23 cellular contexts compared by ENCODE assay signal in the genomic region with DNA sequence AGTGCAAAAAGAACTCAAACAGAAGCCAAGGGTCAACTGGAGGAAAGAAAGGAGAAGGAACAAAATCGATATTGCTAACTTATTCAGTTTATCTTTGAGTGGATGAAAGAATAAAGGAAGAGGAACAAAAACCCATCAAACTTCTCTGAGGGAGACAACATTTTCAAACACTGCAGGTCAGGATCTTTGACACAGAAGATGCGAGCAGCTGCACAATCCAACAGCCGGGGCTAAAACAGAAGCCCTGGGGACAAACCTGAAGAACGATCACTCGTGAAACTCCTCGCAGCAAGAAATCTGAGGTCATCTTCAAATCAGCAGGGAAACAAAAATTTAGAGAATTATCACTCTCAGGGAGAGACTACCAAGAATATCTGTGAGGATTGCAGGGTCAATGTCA. TPM values are rescaled to one million over a fixed set of nuclear protein-coding genes. Genes with fewer than 3 reads are reported as not detected.
DNase-seq lines count a peak whose midpoint lies in the region; ATAC-seq and TF ChIP-seq lines count a peak whose summit lies in the region.
"Had no signal": no experiment of that assay in that cellular context is flagged by ENCODE, and none has a peak within 500 bp of the region (broad histone marks: within the 10 kb centered on the region; RNA-seq: fewer than 3 reads in every experiment).

No MANE protein-coding gene starts in this region.

- H3K4me1 Mint-ChIP-seq in activated naive CD4-positive, alpha-beta T cell treated with anti-CD3 and anti-CD28 coated beads, Interleukin-2, amount 50 U/mL, for 24 hours, result peaks cover 27% of the 10 kb centered on the region
- H3K4me1 Mint-ChIP-seq in effector memory CD8-positive, alpha-beta T cell (ENCODE audit: low read depth in 2 of 2), result peaks cover 12 to 16% of the 10 kb centered on the region in 2 donors
- H3K4me1 Mint-ChIP-seq in stimulated activated memory B cell treated with anti-CD40 and anti-IgM and Interleukin-4, amounts not matched to agents 10 μg/mL and 1 μg/mL and 100 μg/mL, for 72 hours, result peaks cover 97% of the 10 kb centered on the region

- no peaks in the 10 kb centered on the region for H3K36me3 ChIP-seq in upper lobe of left lung
- H3K36me3 ChIP-seq: uterus had no signal

- 73 to 79% methylated on average over 6 of the region's 6 CpGs for WGBS in upper lobe of left lung, 2 donors

- no peaks in the 10 kb centered on the region for H3K27me3 ChIP-seq in upper lobe of left lung
- H3K27me3 ChIP-seq: body of pancreas, uterus had no signal

- H3K27ac Mint-ChIP-seq in activated naive CD4-positive, alpha-beta T cell treated with anti-CD3 and anti-CD28 coated beads, Interleukin-2, amount 50 U/mL, for 24 hours, result peak overlapping the region; percentile 85
- peak overlapping the region; percentile 31 to 61 for H3K27ac Mint-ChIP-seq in effector memory CD8-positive, alpha-beta T cell
- H3K27ac Mint-ChIP-seq in stimulated activated memory B cell treated with anti-CD40 and anti-IgM and Interleukin-4, amounts not matched to agents 10 μg/mL and 1 μg/mL and 100 μg/mL, for 72 hours, result peak overlapping the region; percentile 94
- H3K27ac Mint-ChIP-seq: activated CD4-positive, alpha-beta memory T cell treated with anti-CD3 and anti-CD28 coated beads for 36 hours; activated naive CD4-positive, alpha-beta T cell treated with anti-CD3 and anti-CD28 coated beads, Interleukin-2, amount 50 U/mL, for 72 hours; nephron; progenitor cell of endocrine pancreas; T-helper 1 cell treated with Interleukin-12 subunit alpha and Interleukin-12 subunit beta and Interleukin-4 antibody, amounts not matched to agents 30 μg/mL and 1 μg/mL, for 36 hours had no signal

- peaks cover 4% of the 10 kb centered on the region for H3K36me3 Mint-ChIP-seq in activated naive CD4-positive, alpha-beta T cell treated with anti-CD3 and anti-CD28 coated beads, Interleukin-2, amount 50 U/mL, for 24 hours
- no peaks in the 10 kb centered on the region for H3K36me3 Mint-ChIP-seq in effector memory CD8-positive, alpha-beta T cell (ENCODE audit: insufficient read depth)
- H3K36me3 Mint-ChIP-seq in stimulated activated memory B cell treated with anti-CD40 and anti-IgM and Interleukin-4, amounts not matched to agents 10 μg/mL and 1 μg/mL and 100 μg/mL, for 72 hours, result peaks cover 26% of the 10 kb centered on the region

- TF ChIP-seq CTCF in upper lobe of left lung (IDR thresholded peaks at IDR 0.05), result no peak

- H3K27me3 Mint-ChIP-seq in activated naive CD4-positive, alpha-beta T cell treated with anti-CD3 and anti-CD28 coated beads, Interleukin-2, amount 50 U/mL, for 24 hours, result no peaks in the 10 kb centered on the region
- no peaks in the 10 kb centered on the region for H3K27me3 Mint-ChIP-seq in effector memory CD8-positive, alpha-beta T cell
- no peaks in the 10 kb centered on the region for H3K27me3 Mint-ChIP-seq in stimulated activated memory B cell treated with anti-CD40 and anti-IgM and Interleukin-4, amounts not matched to agents 10 μg/mL and 1 μg/mL and 100 μg/mL, for 72 hours
- H3K27me3 Mint-ChIP-seq: activated CD4-positive, alpha-beta memory T cell treated with anti-CD3 and anti-CD28 coated beads for 36 hours; progenitor cell of endocrine pancreas had no signal

- H3K27ac ChIP-seq in upper lobe of left lung, result no peak overlapping the region
- H3K27ac ChIP-seq: body of pancreas, HL-60, uterus had no signal

- H3K4me3 Mint-ChIP-seq in activated naive CD4-positive, alpha-beta T cell treated with anti-CD3 and anti-CD28 coated beads, Interleukin-2, amount 50 U/mL, for 24 hours, result no peak overlapping the region
- no peak overlapping the region for H3K4me3 Mint-ChIP-seq in effector memory CD8-positive, alpha-beta T cell
- H3K4me3 Mint-ChIP-seq in stimulated activated memory B cell treated with anti-CD40 and anti-IgM and Interleukin-4, amounts not matched to agents 10 μg/mL and 1 μg/mL and 100 μg/mL, for 72 hours, result peak overlapping the region; percentile 74
- H3K4me3 Mint-ChIP-seq: activated CD4-positive, alpha-beta memory T cell treated with anti-CD3 and anti-CD28 coated beads for 36 hours; nephron; T-helper 1 cell treated with Interleukin-12 subunit alpha and Interleukin-12 subunit beta and Interleukin-4 antibody, amounts not matched to agents 30 μg/mL and 1 μg/mL, for 36 hours had no signal

- no peak for DNase-seq in activated naive CD4-positive, alpha-beta T cell treated with Interleukin-2 at 50 U/mL for 16 hours
- DNase-seq in NCI-H2227 treated with DMSO at 0.1 percent for 48 hours (lab: John Stamatoyannopoulos, UW), result peak; percentile 59
- DNase-seq in effector memory CD8-positive, alpha-beta T cell, result no peak
- DNase-seq in head of caudate nucleus, result no peak
- no peak for DNase-seq in upper lobe of left lung
- DNase-seq in stimulated activated CD4-positive, alpha-beta T cell treated with anti-CD3 and anti-CD28 coated beads, Interleukin-12 subunit alpha, Interleukin-12 subunit beta, amount 100 ng/mL, for 4 hours, result no peak
- DNase-seq: body of pancreas; left colon; NCI-H1436 treated with DMSO at 0.1 percent for 48 hours; NCI-H2171; NCI-H748 treated with DMSO at 0.1 percent for 48 hours; SIG-M5; small intestine; stimulated activated CD4-positive, alpha-beta T cell treated with anti-CD3 and anti-CD28 coated beads, Interleukin-4, amount 100 ng/mL, for 24 hours; uterus had no signal

- H3K4me1 ChIP-seq in upper lobe of left lung, result no peaks in the 10 kb centered on the region
- H3K4me1 ChIP-seq: body of pancreas, uterus had no signal

- TF ChIP-seq EP300 in upper lobe of left lung (IDR thresholded peaks at IDR 0.05), result no peak

- ATAC-seq in effector memory CD8-positive, alpha-beta T cell (replicated peaks), result no peak
- peak; percentile 66 for ATAC-seq in stimulated activated memory B cell treated with anti-CD40 and anti-IgM and Interleukin-4, amounts not matched to agents 10 μg/mL and 1 μg/mL and 100 μg/mL, for 72 hours
- no peak for ATAC-seq in upper lobe of left lung (ENCODE audit: low FRiP score in 2 of 2)
- ATAC-seq: body of pancreas, left colon had no signal

- H3K9me3 ChIP-seq in upper lobe of left lung, result no peaks in the 10 kb centered on the region
- H3K9me3 ChIP-seq: body of pancreas, uterus had no signal

- intact Hi-C loops in head of caudate nucleus (cut with DNase I), result no loop called here

- no peaks in the 10 kb centered on the region for H3K9me3 Mint-ChIP-seq in activated naive CD4-positive, alpha-beta T cell treated with anti-CD3 and anti-CD28 coated beads, Interleukin-2, amount 50 U/mL, for 24 hours
- H3K9me3 Mint-ChIP-seq in effector memory CD8-positive, alpha-beta T cell, result no peaks in the 10 kb centered on the region
- H3K9me3 Mint-ChIP-seq in stimulated activated memory B cell treated with anti-CD40 and anti-IgM and Interleukin-4, amounts not matched to agents 10 μg/mL and 1 μg/mL and 100 μg/mL, for 72 hours, result no peaks in the 10 kb centered on the region
- H3K9me3 Mint-ChIP-seq: activated CD4-positive, alpha-beta memory T cell treated with anti-CD3 and anti-CD28 coated beads for 36 hours; activated naive CD4-positive, alpha-beta T cell treated with anti-CD3 and anti-CD28 coated beads, Interleukin-2, amount 50 U/mL, for 72 hours; nephron; T-helper 1 cell treated with Interleukin-12 subunit alpha and Interleukin-12 subunit beta and Interleukin-4 antibody, amounts not matched to agents 30 μg/mL and 1 μg/mL, for 36 hours had no signal

- no peak for TF ChIP-seq POLR2A in upper lobe of left lung (IDR thresholded peaks at IDR 0.05)

- no peak overlapping the region for H3K4me3 ChIP-seq in upper lobe of left lung
- H3K4me3 ChIP-seq: body of pancreas, uterus had no signal

RNA-seq across cellular contexts. Expression of a gene that starts 14.2 kb away (rescaled TPM):
- total RNA-seq in upper lobe of left lung, result 10 to 100 TPM; 13.1 to 26.2 (median 19.2) TPM
